Comparison of ENCODE assay signal across 2 cellular contexts in genomic region chr19:1990230-1991017, GRCh38.
TF ChIP-seq lines count a peak whose summit lies in the region.

No MANE protein-coding gene starts in this region.

TF ChIP-seq in HEK293, 187 proteins besides CTCF, POLR2A, EP300 and RAD21:
- TF ChIP-seq KLF8 (tag by site-specific recombination; IDR thresholded peaks at IDR 0.05) = peak; percentile 75
- TF ChIP-seq KLF9 (tag by site-specific recombination; IDR thresholded peaks at IDR 0.05; ENCODE audit: low read depth) = peak; percentile 51
- no peak for TF ChIP-seq ZNF645 (tag by site-specific recombination; IDR thresholded peaks at IDR 0.05)
- no peak; the same call in 1 of the 2 replicates for TF ChIP-seq ZBTB7A (tag by site-specific recombination; IDR thresholded peaks at IDR 0.05; ENCODE audit: low read depth)
- no peak for TF ChIP-seq ZNF701 (tag by site-specific recombination; IDR thresholded peaks at IDR 0.05)
- no peak for TF ChIP-seq ZNF501 (tag by site-specific recombination; IDR thresholded peaks at IDR 0.05)
- TF ChIP-seq OVOL3 (tag by site-specific recombination; IDR thresholded peaks at IDR 0.05) = no peak
- no peak for TF ChIP-seq ZNF707 (tag by site-specific recombination; IDR thresholded peaks at IDR 0.05)

TF ChIP-seq in GM12878, 131 proteins besides CTCF, POLR2A, EP300 and RAD21:
- no peak for TF ChIP-seq HDGF (IDR thresholded peaks at IDR 0.05)
- TF ChIP-seq POLR2AphosphoS2 (IDR thresholded peaks at IDR 0.05; ENCODE audit: low read depth, low read length) = 0 out of 2 replicates have a peak, but pooled peaks have one; percentile 11
- peak; percentile 77 for TF ChIP-seq ZBTB40 (IDR thresholded peaks at IDR 0.05; ENCODE audit: borderline replicate concordance)
TF ChIP-seq in GM12878: peak in this region for 2.
